15 cellular contexts compared by ENCODE assay signal in genomic region chr17:63436523-63437110, GRCh38. TPM values are rescaled to one million over a fixed set of nuclear protein-coding genes. Genes with fewer than 3 reads are reported as not detected.
DNase-seq lines count a peak whose midpoint lies in the region; ATAC-seq and TF ChIP-seq lines count a peak whose summit lies in the region.
"Had no signal": no experiment of that assay in that cellular context is flagged by ENCODE, and none has a peak within 500 bp of the region (broad histone marks: within the 10 kb centered on the region; RNA-seq: fewer than 3 reads in every experiment).

No MANE protein-coding gene starts in this region.

- H3K4me1 Mint-ChIP-seq in MCF 10A (ENCODE audit: insufficient read depth, unreplicated experiment): peaks cover 48% of the 10 kb centered on the region

- peaks cover 18 to 36% of the 10 kb centered on the region in 2 donors for H3K4me1 ChIP-seq in breast epithelium
- peaks cover 20% of the 10 kb centered on the region for H3K4me1 ChIP-seq in NT2/D1 (ENCODE audit: insufficient read depth, insufficient read length)
- H3K4me1 ChIP-seq in upper lobe of right lung: peaks cover 67% of the 10 kb centered on the region

- POLR2A ChIA-PET in MCF 10A (lab: Yijun Ruan, JAX): interaction anchor here (0.8 to 3.6 kb wide), 4 partner anchors 9 to 185 kb away, joined by 3 to 31 read pairs (median 4); partner anchors contain the start of genes CYB561 and MAP3K3

- no peak for TF ChIP-seq POLR2A in breast epithelium (IDR thresholded peaks at IDR 0.05)

- DNase-seq in breast epithelium (ENCODE audit: low spot score in 2 of 2) (no peak), MCF 10A (ENCODE audit: unreplicated experiment) (no peak), NT2/D1 (ENCODE audit: low read depth, low spot score) (no peak), fibroblast of mammary gland (ENCODE audit: low read depth) (peak; percentile 61), upper lobe of right lung (no peak), NCI-H2107 treated with DMSO at 0.1 percent for 48 hours (lab: John Stamatoyannopoulos, UW; ENCODE audit: unreplicated experiment) (no peak)
- DNase-seq: activated CD4-positive, CD25-positive, alpha-beta regulatory T cell treated with anti-CD3 and anti-CD28 coated beads, Interleukin-2, amount 50 U/mL, for 72 hours; CD4-positive, CD25-positive, alpha-beta regulatory T cell; NCI-H1105; PC-9; retina had no signal

- no peaks in the 10 kb centered on the region for H3K9me3 Mint-ChIP-seq in MCF 10A (ENCODE audit: unreplicated experiment)
- H3K9me3 Mint-ChIP-seq: activated naive CD4-positive, alpha-beta T cell treated with anti-CD3 and anti-CD28 coated beads, Interleukin-2, amount 50 U/mL, for 24 hours; CD4-positive, CD25-positive, alpha-beta regulatory T cell had no signal

- TF ChIP-seq CTCF in breast epithelium (IDR thresholded peaks at IDR 0.05) (no peak), MCF 10A (IDR thresholded peaks at IDR 0.05; ENCODE audit: unreplicated experiment) (no peak), fibroblast of mammary gland (conservative IDR thresholded peaks at IDR 0.05; ENCODE audit: control insufficient read depth, insufficient read depth, low read depth, low read length) (peak; percentile 19), upper lobe of right lung (IDR thresholded peaks at IDR 0.05) (peak; percentile 7)

- peak overlapping the region; percentile 34 for H3K9ac ChIP-seq in NT2/D1 (ENCODE audit: insufficient read length, low read depth)

- H3K27ac ChIP-seq in breast epithelium: peak overlapping the region; percentile 78 to 82
- H3K27ac ChIP-seq in upper lobe of right lung: no peak overlapping the region
- H3K27ac ChIP-seq: PC-9 had no signal

- ATAC-seq in upper lobe of right lung (no peak), GM21526 (IDR thresholded peaks at IDR 0.05; ENCODE audit: low FRiP score, unreplicated experiment) (no peak), GM21367 (IDR thresholded peaks at IDR 0.05; ENCODE audit: unreplicated experiment) (no peak)
- ATAC-seq: left lobe of liver had no signal

- peak overlapping the region in 1 of 3 donors; percentile 40 for H3K4me3 ChIP-seq in breast epithelium
- H3K4me3 ChIP-seq in NT2/D1 (ENCODE audit: insufficient read length, low read depth): no peak overlapping the region
- H3K4me3 ChIP-seq in fibroblast of mammary gland (ENCODE audit: control insufficient read depth, low read depth, low read length): no peak overlapping the region
- no peak overlapping the region for H3K4me3 ChIP-seq in upper lobe of right lung
- H3K4me3 ChIP-seq: PC-9 had no signal

- peaks cover 25% of the 10 kb centered on the region for H3K36me3 Mint-ChIP-seq in MCF 10A (ENCODE audit: insufficient read depth, unreplicated experiment)
- H3K36me3 Mint-ChIP-seq: activated naive CD4-positive, alpha-beta T cell treated with anti-CD3 and anti-CD28 coated beads, Interleukin-2, amount 50 U/mL, for 24 hours; CD4-positive, CD25-positive, alpha-beta regulatory T cell had no signal

- H3K36me3 ChIP-seq in breast epithelium: no peaks in the 10 kb centered on the region
- H3K36me3 ChIP-seq in NT2/D1 (ENCODE audit: insufficient read depth, insufficient read length, low read length): peaks cover 49% of the 10 kb centered on the region
- no peaks in the 10 kb centered on the region for H3K36me3 ChIP-seq in upper lobe of right lung

- no TSS peak for BruUV-seq in MCF 10A (replicated peaks; lab: Mats Ljungman, UMichigan)

- no peak overlapping the region for H3K4me3 Mint-ChIP-seq in MCF 10A (ENCODE audit: unreplicated experiment)
- H3K4me3 Mint-ChIP-seq: activated naive CD4-positive, alpha-beta T cell treated with anti-CD3 and anti-CD28 coated beads, Interleukin-2, amount 50 U/mL, for 24 hours; CD4-positive, CD25-positive, alpha-beta regulatory T cell had no signal

- no peak overlapping the region for H3K27ac Mint-ChIP-seq in MCF 10A (ENCODE audit: low read depth, unreplicated experiment)
- H3K27ac Mint-ChIP-seq: activated naive CD4-positive, alpha-beta T cell treated with anti-CD3 and anti-CD28 coated beads, Interleukin-2, amount 50 U/mL, for 24 hours; CD4-positive, CD25-positive, alpha-beta regulatory T cell had no signal

- CTCF ChIA-PET in MCF 10A (lab: Yijun Ruan, JAX): interaction anchor here (0.7 to 18.1 kb wide), 7 partner anchors 8 to 176 kb away, joined by 6 to 216 read pairs (median 18); partner anchors contain the start of genes ACE and CYB561

- H3K9me3 ChIP-seq in breast epithelium: no peaks in the 10 kb centered on the region
- no peaks in the 10 kb centered on the region for H3K9me3 ChIP-seq in NT2/D1 (ENCODE audit: insufficient read depth, low read length)
- no peaks in the 10 kb centered on the region for H3K9me3 ChIP-seq in upper lobe of right lung

- H3K27me3 Mint-ChIP-seq in MCF 10A (ENCODE audit: insufficient read depth, unreplicated experiment): no peaks in the 10 kb centered on the region
- H3K27me3 Mint-ChIP-seq: activated naive CD4-positive, alpha-beta T cell treated with anti-CD3 and anti-CD28 coated beads, Interleukin-2, amount 50 U/mL, for 24 hours had no signal

- H3K27me3 ChIP-seq in breast epithelium: no peaks in the 10 kb centered on the region
- no peaks in the 10 kb centered on the region for H3K27me3 ChIP-seq in NT2/D1 (ENCODE audit: insufficient read depth, insufficient read length)
- no peaks in the 10 kb centered on the region for H3K27me3 ChIP-seq in upper lobe of right lung

- intact Hi-C loops in breast epithelium (cut with DNase I; ENCODE audit: low total_unique reads) (no loop called here), MCF 10A (cut with micrococcal nuclease) (no loop called here), upper lobe of right lung (cut with DNase I) (no loop called here)

RNA-seq across cellular contexts. Expression of gene CYB561, which starts 9.5 kb away (rescaled TPM):
- 10 to 100 TPM; 14.6 to 52.4 (median 43.3) TPM for total RNA-seq in breast epithelium
- 57.2 and 62.0 TPM in 2 replicates for total RNA-seq in MCF 10A (2022)
- 55.5 TPM for total RNA-seq in upper lobe of right lung

RNA-seq across cellular contexts. Expression of gene ACE, which starts 40.2 kb away (rescaled TPM):
- 10 to 100 TPM in 1 of 3 donors, 1 to 10 TPM in 2; 2.6 to 13.9 (median 9.1) TPM for total RNA-seq in breast epithelium
- total RNA-seq in MCF 10A (2022): 0.30 and 0.39 TPM in 2 replicates
- 64.1 TPM for total RNA-seq in upper lobe of right lung

Comparison
In these comparisons a context has a peak if more than half of its experiments do, and no peak if none do; other contexts are left out.
1. CTCF ChIP-seq: peak in fibroblast of mammary gland (single experiment) and upper lobe of right lung (single experiment); none in breast epithelium (0 of 3) and MCF 10A (single experiment).